1 cellular context compared by ENCODE assay signal in genomic region chr7:38584443-38585210, GRCh38.
TF ChIP-seq lines count a peak whose summit lies in the region.

No MANE protein-coding gene starts in this region.

TF ChIP-seq in GM23338, 12 proteins besides CTCF, POLR2A, EP300 and RAD21 (continued from another document):
- no peak for TF ChIP-seq ZNF462 (CRISPR knock-in tag; IDR thresholded peaks at IDR 0.05)
TF ChIP-seq in GM23338: peak in this region for 0.
